ENCODE assay signal across 8 cellular contexts in the genomic region with DNA sequence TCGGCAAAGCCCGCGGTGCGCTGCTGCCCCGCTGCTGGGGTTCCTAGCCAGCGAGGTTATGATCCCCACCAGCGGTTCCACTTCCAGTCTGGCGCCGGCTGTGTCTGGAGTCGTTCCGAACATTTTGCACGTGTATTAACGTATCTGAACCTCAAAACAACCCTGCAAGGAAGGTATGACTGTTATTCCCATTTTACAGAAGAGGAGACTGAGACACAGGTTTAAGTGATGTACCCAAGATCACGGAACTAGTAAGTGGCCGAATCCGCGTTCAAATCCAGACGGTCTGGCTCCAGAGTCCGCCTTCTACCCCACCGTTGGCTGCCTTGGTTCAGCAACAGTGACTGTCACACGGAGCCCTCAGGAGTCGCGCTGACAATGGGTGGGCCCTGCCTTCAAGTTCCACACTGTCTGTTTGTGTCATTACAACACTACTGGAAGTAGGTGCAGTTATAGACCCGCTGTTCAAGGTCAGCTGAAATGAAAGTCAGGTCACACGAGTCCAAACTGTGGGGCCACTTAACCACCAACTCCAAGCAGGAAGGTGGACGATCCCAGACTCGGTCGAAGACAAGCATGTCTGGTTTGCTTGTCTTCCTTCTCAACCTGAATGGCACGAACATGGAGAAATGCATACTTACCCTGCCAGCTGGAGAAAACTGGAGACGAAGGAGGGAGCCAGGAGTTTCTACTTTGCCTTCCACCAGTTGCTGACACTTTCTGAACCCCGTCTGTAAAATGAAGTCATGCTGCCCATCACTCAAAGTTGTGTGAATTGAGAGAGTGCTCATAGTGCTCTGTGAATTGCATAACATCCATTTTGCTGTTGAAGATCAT. TPM values are rescaled to one million over a fixed set of nuclear protein-coding genes. Genes with fewer than 3 reads are reported as not detected.
DNase-seq lines count a peak whose midpoint lies in the region; ATAC-seq and TF ChIP-seq lines count a peak whose summit lies in the region.

No MANE protein-coding gene starts in this region.

- H3K4me3 Mint-ChIP-seq in CD8-positive, alpha-beta memory T cell = peak overlapping the region; percentile 81 to 88 (median 85)

- peak overlapping the region; percentile 64 for H3K4me3 ChIP-seq in CD8-positive, alpha-beta memory T cell (ENCODE audit: low read length)
- peak overlapping the region; percentile 94 for H3K4me3 ChIP-seq in PC-3 (ENCODE audit: low read length)
- peak overlapping the region; percentile 96 for H3K4me3 ChIP-seq in epithelial cell of esophagus (ENCODE audit: low read length)
- peak overlapping the region; percentile 95 for H3K4me3 ChIP-seq in osteoblast (ENCODE audit: insufficient read depth, low read length)

- H3K9ac ChIP-seq in PC-3 (ENCODE audit: low read length) = peak overlapping the region; percentile 92

- peak overlapping the region; percentile 41 to 94 (median 88) for H3K27ac Mint-ChIP-seq in CD8-positive, alpha-beta memory T cell

- H2AFZ ChIP-seq in PC-3 (ENCODE audit: low read length) (peak overlapping the region; percentile 80), osteoblast (ENCODE audit: low read length) (peak overlapping the region; percentile 71)

- intact Hi-C loops in PC-3 (cut with micrococcal nuclease) = loop anchor here (10.0 kb wide), 1 partner anchor 81 kb away; no protein-coding TSS in a partner anchor

- H4K20me1 ChIP-seq in PC-3 (ENCODE audit: low read length) (peaks cover 19% of the 10 kb centered on the region), osteoblast (ENCODE audit: insufficient read depth, low read length) (peaks cover 28% of the 10 kb centered on the region)

- no peak for ATAC-seq in PC-3

- H3K36me3 ChIP-seq in CD8-positive, alpha-beta memory T cell (ENCODE audit: insufficient read depth, low read length) = no peaks in the 10 kb centered on the region
- H3K36me3 ChIP-seq in PC-3 (ENCODE audit: low read depth, low read length) (peaks cover 18% of the 10 kb centered on the region), osteoblast (ENCODE audit: insufficient read depth, low read length) (peaks cover 17% of the 10 kb centered on the region)

- peaks cover 32 to 48% (median 35%) of the 10 kb centered on the region in 3 donors for H3K4me1 Mint-ChIP-seq in CD8-positive, alpha-beta memory T cell

- H3K27ac ChIP-seq in CD8-positive, alpha-beta memory T cell (ENCODE audit: low read depth, low read length) = peak overlapping the region; percentile 76
- no peak overlapping the region for H3K27ac ChIP-seq in PC-3 (ENCODE audit: low read length)
- H3K27ac ChIP-seq in osteoblast (ENCODE audit: low read depth, low read length) = peak overlapping the region; percentile 86

- peaks cover 40% of the 10 kb centered on the region for H3K79me2 ChIP-seq in PC-3 (ENCODE audit: low read length)
- peaks cover 44% of the 10 kb centered on the region for H3K79me2 ChIP-seq in osteoblast (ENCODE audit: insufficient read depth, low read length)

- H3K27me3 Mint-ChIP-seq in CD8-positive, alpha-beta memory T cell = peaks cover 9 to 12% of the 10 kb centered on the region in 2 donors

- BruUV-seq in PC-3 (replicated peaks; lab: Mats Ljungman, UMichigan) = TSS peak; percentile 66

- no peak for DNase-seq in CD8-positive, alpha-beta memory T cell
- DNase-seq in PC-3 (no peak), epithelial cell of esophagus (ENCODE audit: low read depth) (no peak), osteoblast (ENCODE audit: insufficient read length, low spot score, missing footprints) (peak; percentile 64), GM19238 (ENCODE audit: insufficient read length, low spot score) (no peak), mucosa of gallbladder (ENCODE audit: low spot score) (no peak), NCI-H2029 treated with DMSO at 0.1 percent for 48 hours (lab: John Stamatoyannopoulos, UW) (no peak)
- DNase-seq in activated CD4-positive, CD25-positive, alpha-beta regulatory T cell treated with anti-CD3 and anti-CD28 coated beads, Interleukin-2, amount 50 U/mL, for 72 hours = no peak

- no peaks in the 10 kb centered on the region for H3K9me3 Mint-ChIP-seq in CD8-positive, alpha-beta memory T cell

- peaks cover 22% of the 10 kb centered on the region for H3K4me1 ChIP-seq in CD8-positive, alpha-beta memory T cell (ENCODE audit: insufficient read depth, low read length)
- H3K4me1 ChIP-seq in PC-3 (ENCODE audit: insufficient read depth, low read length) (peaks cover 12% of the 10 kb centered on the region), osteoblast (ENCODE audit: insufficient read depth, low read length) (peaks cover 23% of the 10 kb centered on the region)

- H3K36me3 Mint-ChIP-seq in CD8-positive, alpha-beta memory T cell = peaks cover 0 to 14% (median 5%) of the 10 kb centered on the region in 3 donors

- H3K9me3 ChIP-seq in CD8-positive, alpha-beta memory T cell (ENCODE audit: low read length) = no peaks in the 10 kb centered on the region
- H3K9me3 ChIP-seq in PC-3 (ENCODE audit: low read length) = no peaks in the 10 kb centered on the region
- no peaks in the 10 kb centered on the region for H3K9me3 ChIP-seq in osteoblast (ENCODE audit: low read depth, low read length)

- no peaks in the 10 kb centered on the region for H3K9me2 ChIP-seq in PC-3 (replicated peaks; ENCODE audit: low read length)

- CTCF ChIA-PET in CD8-positive, alpha-beta memory T cell (lab: Charles Lee) = interaction anchor here (2.2 to 2.4 kb wide), 2 partner anchors 8 to 14 kb away, joined by 6 to 9 read pairs; no protein-coding TSS in a partner anchor
- CTCF ChIA-PET in PC-3 (lab: Charles Lee) = no interaction called here

- TF ChIP-seq CTCF in PC-3 (conservative IDR thresholded peaks at IDR 0.05; ENCODE audit: low read depth, low read length) (no peak), epithelial cell of esophagus (IDR thresholded peaks at IDR 0.05; ENCODE audit: insufficient read depth, low read depth, low read length, missing control alignments) (no peak), osteoblast (IDR thresholded peaks at IDR 0.05; ENCODE audit: extremely low read depth, low read depth, low read length) (no peak)

- no peaks in the 10 kb centered on the region for H3K27me3 ChIP-seq in CD8-positive, alpha-beta memory T cell (ENCODE audit: insufficient read depth, low read length, poor library complexity, severe bottlenecking)
- peaks cover 19% of the 10 kb centered on the region for H3K27me3 ChIP-seq in PC-3 (ENCODE audit: low read length)
- no peaks in the 10 kb centered on the region for H3K27me3 ChIP-seq in osteoblast (ENCODE audit: insufficient read depth, low read length)

- POLR2A ChIA-PET in CD8-positive, alpha-beta memory T cell (lab: Charles Lee) = no interaction called here
- POLR2A ChIA-PET in PC-3 (lab: Charles Lee; ENCODE audit: unreplicated experiment) = no interaction called here

- H3F3A ChIP-seq in PC-3 (ENCODE audit: low read length, unreplicated experiment) = no peaks in the 10 kb centered on the region

- H3K4me2 ChIP-seq in PC-3 (ENCODE audit: low read length) = peak overlapping the region; percentile 87
- H3K4me2 ChIP-seq in osteoblast (ENCODE audit: insufficient read depth, low read length) = peak overlapping the region; percentile 87

RNA-seq across cellular contexts. Expression of a gene that starts 0.8 kb away (rescaled TPM):
- 10 to 100 TPM; 25.9 to 26.3 TPM for total RNA-seq in CD8-positive, alpha-beta memory T cell
- 20.3 TPM for polyA plus RNA-seq in CD8-positive, alpha-beta memory T cell
- total RNA-seq in PC-3 (2014; rRNA removed) = 99.3 and 105 TPM in 2 replicates
- 60.1 and 65.1 TPM in 2 replicates for total RNA-seq in osteoblast
- total RNA-seq in mucosa of gallbladder = 18.5 TPM

RNA-seq across cellular contexts. Expression of a gene that starts 21.8 kb away (rescaled TPM):
- not detected for total RNA-seq in CD8-positive, alpha-beta memory T cell
- not detected for polyA plus RNA-seq in CD8-positive, alpha-beta memory T cell
- total RNA-seq in PC-3 (2014; rRNA removed) (not detected in 2 replicates), osteoblast (not detected in 2 replicates), mucosa of gallbladder (not detected)

RNA-seq across cellular contexts. Expression of a gene that starts 43.7 kb away (rescaled TPM):
- total RNA-seq in CD8-positive, alpha-beta memory T cell = not detected
- polyA plus RNA-seq in CD8-positive, alpha-beta memory T cell = not detected
- 0.40 and 0.98 TPM in 2 replicates for total RNA-seq in PC-3 (2014; rRNA removed)
- not detected in 2 replicates for total RNA-seq in osteoblast
- 0.37 TPM for total RNA-seq in mucosa of gallbladder
